ENCODE assay signal across 1 cellular context in genomic region chr7:146764458-146764857, GRCh38.
TF ChIP-seq lines count a peak whose summit lies in the region.

No MANE protein-coding gene starts in this region.

TF ChIP-seq in SK-N-SH treated with all-trans-retinoic acid at 6 μM for 48 hours, 23 proteins besides CTCF, POLR2A, EP300 and RAD21 (continued from another document):
- TF ChIP-seq ZNF565 (CRISPR knock-in tag; conservative IDR thresholded peaks at IDR 0.05; ENCODE audit: low read depth) (no peak), CSDC2 (CRISPR knock-in tag; IDR thresholded peaks at IDR 0.05) (no peak), BACH2 (CRISPR knock-in tag; IDR thresholded peaks at IDR 0.05; ENCODE audit: borderline replicate concordance) (no peak), ZFP3 (CRISPR knock-in tag; IDR thresholded peaks at IDR 0.05) (no peak)
